Comparison of ENCODE assay signal across 8 cellular contexts in genomic region chr10:75165684-75166622, GRCh38. TPM values are rescaled to one million over a fixed set of nuclear protein-coding genes. Genes with fewer than 3 reads are reported as not detected.
A peak's percentile ranks its signal among the peaks of the same experiment; 100 is the strongest.
DNase-seq lines count a peak whose midpoint lies in the region; ATAC-seq lines count a peak whose summit lies in the region.

No MANE protein-coding gene starts in this region.

- no peak overlapping the region for H3K27ac ChIP-seq in aorta (ENCODE audit: low read depth in 1 of 2, low read length in 2 of 2)

- no peaks in the 10 kb centered on the region for H3K4me1 ChIP-seq in aorta (ENCODE audit: control insufficient read depth in 1 of 2, insufficient read depth in 2 of 2, low read length in 2 of 2)

- no peaks in the 10 kb centered on the region for H3K27me3 ChIP-seq in aorta (ENCODE audit: control insufficient read depth in 1 of 2, insufficient read depth in 2 of 2, low read length in 1 of 2)

- no peak overlapping the region for H3K4me3 ChIP-seq in aorta (ENCODE audit: low read length in 2 of 2)

- 47 to 49% methylated on average over 2 of the region's 2 CpGs for WGBS in aorta, 2 donors

- H3K9me3 ChIP-seq in aorta (ENCODE audit: control insufficient read depth, low read length), result no peaks in the 10 kb centered on the region

- intact Hi-C loops in left colon (cut with DNase I, micrococcal nuclease), result no loop called here
- intact Hi-C loops in aorta (cut with DNase I), result no loop called here

- H3K36me3 ChIP-seq in aorta (ENCODE audit: control insufficient read depth in 1 of 2, insufficient read depth in 2 of 2, low read length in 1 of 2), result no peaks in the 10 kb centered on the region

- ATAC-seq in GM18519 (IDR thresholded peaks at IDR 0.05; ENCODE audit: low FRiP score, unreplicated experiment), result peak; percentile 90
- ATAC-seq in left colon, result peak; percentile 72
- no peak for ATAC-seq in aorta (ENCODE audit: low FRiP score)

- DNase-seq in HCEC 1CT, result peak; percentile 8
- peak; percentile 93 for DNase-seq in NOMO-1 treated with DMSO at 0.1 percent for 48 hours (lab: John Stamatoyannopoulos, UW; ENCODE audit: unreplicated experiment)
- no peak for DNase-seq in left colon
- no peak for DNase-seq in NCI-H2107 (lab: John Stamatoyannopoulos, UW)
- DNase-seq in aorta, result no peak
- DNase-seq in NCI-H748 treated with DMSO at 0.1 percent for 48 hours (lab: John Stamatoyannopoulos, UW), result no peak
- no peak for DNase-seq in NCI-H1105 treated with DMSO at 0.1 percent for 48 hours (lab: John Stamatoyannopoulos, UW)

RNA-seq across cellular contexts. Expression of gene VDAC2, which starts 44.6 kb away (rescaled TPM):
- total RNA-seq in left colon (100 to 1,000 TPM; 288 to 359 TPM), aorta (100 to 1,000 TPM; 103 to 108 TPM)
- polyA plus RNA-seq in aorta, result 100 to 1,000 TPM; 120 to 183 TPM

RNA-seq across cellular contexts. Expression of gene SAMD8, which starts 54.5 kb away (rescaled TPM):
- total RNA-seq in left colon (10 to 100 TPM; 12.0 to 20.3 TPM), aorta (10 to 100 TPM; 33.6 to 37.5 TPM)
- polyA plus RNA-seq in aorta, result 10 to 100 TPM in 1 of 2 donors, 1 to 10 TPM in 1; 6.8 to 10.0 TPM

Comparison
In these comparisons a context has a peak if more than half of its experiments do, and no peak if none do; other contexts are left out.
1. DNase-seq: peak in HCEC 1CT (single experiment) and NOMO-1 treated with DMSO at 0.1 percent for 48 hours (single experiment); none in left colon (0 of 2), NCI-H2107 (single experiment), aorta (0 of 2), NCI-H748 treated with DMSO at 0.1 percent for 48 hours (single experiment) and NCI-H1105 treated with DMSO at 0.1 percent for 48 hours (single experiment).